ENCODE assay signal across 34 cellular contexts in the genomic region with DNA sequence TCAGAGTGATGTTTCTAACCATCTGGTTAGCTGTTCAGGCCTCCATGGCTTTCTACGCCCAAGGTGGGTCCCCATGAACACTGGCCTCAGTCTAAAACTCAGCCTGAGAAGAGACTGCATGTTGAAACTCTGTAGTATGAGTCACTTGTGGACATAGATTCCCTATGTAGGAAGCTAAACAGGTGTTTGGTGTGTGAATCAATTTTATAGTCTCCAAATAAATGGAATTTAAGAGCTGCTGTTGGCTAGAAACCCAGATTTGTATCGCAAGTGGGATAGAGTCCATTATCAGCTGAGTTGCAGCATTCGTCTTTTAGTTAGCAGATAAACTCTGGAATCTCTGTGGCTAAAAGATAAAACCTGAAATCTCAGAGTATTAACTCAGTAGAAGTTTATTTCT.
"Had no signal": no experiment of that assay in that cellular context is flagged by ENCODE, and none has a peak within 500 bp of the region (broad histone marks: within the 10 kb centered on the region; RNA-seq: fewer than 3 reads in every experiment).

No MANE protein-coding gene starts in this region.

- H3K36me3 ChIP-seq: brain microvascular endothelial cell, esophagus squamous epithelium, heart left ventricle had no signal

- DNase-seq: activated CD4-positive, alpha-beta memory T cell treated with anti-CD3 and anti-CD28 coated beads for 36 hours; activated CD4-positive, alpha-beta T cell treated with anti-CD3 and anti-CD28 coated beads for 36 hours; activated CD4-positive, alpha-beta T cell treated with anti-CD3 and anti-CD28 coated beads, Interleukin-2, amount 10 ng/mL, durations not matched to agents 24 days and 14 days; activated CD4-positive, CD25-positive, alpha-beta regulatory T cell; activated CD4-positive, CD25-positive, alpha-beta regulatory T cell treated with anti-CD3 and anti-CD28 coated beads, Interleukin-2, amount 50 U/mL, for 72 hours; activated CD8-positive, alpha-beta memory T cell treated with anti-CD3 and anti-CD28 coated beads, Interleukin-2, amount 10 ng/mL, durations not matched to agents 7 days and 5 days; activated CD8-positive, alpha-beta memory T cell treated with anti-CD3 and anti-CD28 coated beads, Interleukin-2, amount 50 U/mL, for 4 hours; activated CD8-positive, alpha-beta T cell treated with anti-CD3 and anti-CD28 coated beads, Interleukin-2, amount 10 ng/mL, durations not matched to agents 7 days and 5 days; activated gamma-delta T cell; activated naive CD4-positive, alpha-beta T cell; activated naive CD4-positive, alpha-beta T cell treated with anti-CD3 and anti-CD28 coated beads, Interleukin-2, amount 10 ng/mL, durations not matched to agents 7 days and 5 days; activated naive CD8-positive, alpha-beta T cell treated with anti-CD3 and anti-CD28 coated beads, Interleukin-2, amount 10 ng/mL, durations not matched to agents 7 days and 5 days; activated T-cell treated with anti-CD3 and anti-CD28 coated beads, Interleukin-2, amount 50 U/mL, for 1 hour; activated T-cell treated with anti-CD3 and anti-CD28 coated beads, Interleukin-2, amount 50 U/mL, for 48 hours; amniotic stem cell; anterior cingulate cortex; brain microvascular endothelial cell; caudate nucleus; cortex of kidney; dermis blood vessel endothelial cell; effector CD4-positive, alpha-beta T cell; effector memory CD8-positive, alpha-beta T cell; esophagus squamous epithelium; foreskin fibroblast; glutamatergic neuron; heart left ventricle; T-helper 1 cell; T-helper 17 cell; T1000 had no signal

- FAIRE-seq: astrocyte, colon, frontal cortex had no signal

- H3K4me3 ChIP-seq: esophagus squamous epithelium, heart left ventricle had no signal

- H3K4me1 ChIP-seq: esophagus squamous epithelium, heart left ventricle had no signal

- H3K27ac ChIP-seq: brain microvascular endothelial cell, epithelial cell of prostate, esophagus squamous epithelium, heart left ventricle had no signal

- ATAC-seq: activated CD4-positive, alpha-beta T cell treated with anti-CD3 and anti-CD28 coated beads for 36 hours; activated CD8-positive, alpha-beta memory T cell treated with anti-CD3 and anti-CD28 coated beads, Interleukin-2, amount 10 ng/mL, durations not matched to agents 7 days and 5 days; activated CD8-positive, alpha-beta T cell treated with anti-CD3 and anti-CD28 coated beads, Interleukin-2, amount 10 ng/mL, durations not matched to agents 7 days and 5 days; activated naive CD4-positive, alpha-beta T cell treated with anti-CD3 and anti-CD28 coated beads, Interleukin-2, amount 50 U/mL, for 72 hours; effector memory CD8-positive, alpha-beta T cell; heart left ventricle; T-helper 17 cell had no signal

- H3K9me3 ChIP-seq: esophagus squamous epithelium had no signal

- H3K27me3 ChIP-seq: brain microvascular endothelial cell, esophagus squamous epithelium, heart left ventricle had no signal
